ENCODE assay signal across 14 cellular contexts in genomic region chr17:8314797-8315739, GRCh38. TPM values are rescaled to one million over a fixed set of nuclear protein-coding genes. Genes with fewer than 3 reads are reported as not detected.
A peak's percentile ranks its signal among the peaks of the same experiment; 100 is the strongest.
DNase-seq lines count a peak whose midpoint lies in the region; ATAC-seq and TF ChIP-seq lines count a peak whose summit lies in the region.
"Had no signal": no experiment of that assay in that cellular context is flagged by ENCODE, and none has a peak within 500 bp of the region (broad histone marks: within the 10 kb centered on the region; RNA-seq: fewer than 3 reads in every experiment).

No MANE protein-coding gene starts in this region.

- no peak for TF ChIP-seq CTCF in MCF 10A (IDR thresholded peaks at IDR 0.05; ENCODE audit: unreplicated experiment)
- no peak for TF ChIP-seq CTCF in epithelial cell of proximal tubule (conservative IDR thresholded peaks at IDR 0.05; ENCODE audit: low read depth, low read length)
- no peak for TF ChIP-seq CTCF in thyroid gland (IDR thresholded peaks at IDR 0.05)

- peak overlapping the region; percentile 40 for H3K4me2 ChIP-seq in mesenchymal stem cell (ENCODE audit: low read length, poor library complexity, severe bottlenecking)
- H3K4me2 ChIP-seq: PC-9 had no signal

- H3K36me3 ChIP-seq in mesenchymal stem cell (ENCODE audit: control insufficient read depth in 1 of 2, insufficient read depth in 2 of 2, low read depth in 1 of 2, low read length in 2 of 2) (no peaks in the 10 kb centered on the region), thyroid gland (no peaks in the 10 kb centered on the region)

- no peak overlapping the region for H2BK15ac ChIP-seq in mesenchymal stem cell (ENCODE audit: low read depth, poor library complexity, severe bottlenecking)

- peak overlapping the region; percentile 24 for H3K4me3 ChIP-seq in epithelial cell of proximal tubule (ENCODE audit: low read depth, low read length)
- peak overlapping the region in 1 of 2 experiments; percentile 18 for H3K4me3 ChIP-seq in mesenchymal stem cell (ENCODE audit: insufficient read depth in 1 of 2, low read depth in 1 of 2, low read length in 2 of 2)
- no peak overlapping the region for H3K4me3 ChIP-seq in thyroid gland (replicated peaks in 1 of 3)
- H3K4me3 ChIP-seq: PC-9 had no signal

- H3K4me1 ChIP-seq in mesenchymal stem cell (ENCODE audit: control insufficient read depth, insufficient read depth, low read depth, low read length) (peaks cover 11% of the 10 kb centered on the region), thyroid gland (peaks cover 0 to 12% of the 10 kb centered on the region in 2 donors)

- no peak for ATAC-seq in activated naive CD8-positive, alpha-beta T cell treated with anti-CD3 and anti-CD28 coated beads, Interleukin-2, amount 50 U/mL, for 24 hours
- ATAC-seq: activated CD4-positive, CD25-positive, alpha-beta regulatory T cell treated with anti-CD3 and anti-CD28 coated beads, Interleukin-2, amount 50 U/mL, for 24 hours had no signal

- TF ChIP-seq POLR2A in thyroid gland (IDR thresholded peaks at IDR 0.05), result no peak

- WGBS in mesenchymal stem cell, result 7% methylated on average over 24 of the region's 29 CpGs
- 12 to 30% methylated on average over 15 to 17 of the region's 29 CpGs for WGBS in thyroid gland, 2 donors

- CTCF ChIA-PET in MCF 10A (lab: Yijun Ruan, JAX), result interaction anchor here (0.6 to 0.9 kb wide), 2 partner anchors 14 to 228 kb away, joined by 3 to 4 read pairs; no protein-coding TSS in a partner anchor

- in situ Hi-C loops in T47D (cut with HindIII; ENCODE audit: low pct_unique_long_range_greater_than_20kb, low sequenced_read_pairs), result no loop called here

- peaks cover 2% of the 10 kb centered on the region for H3K9me3 Mint-ChIP-seq in MCF 10A (ENCODE audit: unreplicated experiment)
- H3K9me3 Mint-ChIP-seq in activated naive CD8-positive, alpha-beta T cell treated with anti-CD3 and anti-CD28 coated beads, Interleukin-2, amount 50 U/mL, for 24 hours, result no peaks in the 10 kb centered on the region
- H3K9me3 Mint-ChIP-seq: activated naive CD8-positive, alpha-beta T cell treated with anti-CD3 and anti-CD28 coated beads for 36 hours had no signal

- H3K27ac ChIP-seq in mesenchymal stem cell (ENCODE audit: low read length, poor library complexity, severe bottlenecking) (no peak overlapping the region), thyroid gland (no peak overlapping the region)
- H3K27ac ChIP-seq: PC-9 had no signal

- no TSS peak for BruUV-seq in MCF 10A (replicated peaks; lab: Mats Ljungman, UMichigan)

- H3K4ac ChIP-seq in mesenchymal stem cell (ENCODE audit: low read depth in 1 of 2, low read length in 2 of 2), result no peak overlapping the region

- H3K36me3 Mint-ChIP-seq in MCF 10A (ENCODE audit: insufficient read depth, unreplicated experiment), result no peaks in the 10 kb centered on the region
- no peaks in the 10 kb centered on the region for H3K36me3 Mint-ChIP-seq in activated naive CD8-positive, alpha-beta T cell treated with anti-CD3 and anti-CD28 coated beads, Interleukin-2, amount 50 U/mL, for 24 hours (ENCODE audit: low read depth)
- H3K36me3 Mint-ChIP-seq: activated naive CD8-positive, alpha-beta T cell treated with anti-CD3 and anti-CD28 coated beads for 36 hours; naive B cell had no signal

- POLR2A ChIA-PET in MCF 10A (lab: Yijun Ruan, JAX), result interaction anchor here (0.9 kb wide), 1 partner anchor 15 kb away, joined by 4 read pairs; no protein-coding TSS in a partner anchor

- H2AFZ ChIP-seq in mesenchymal stem cell (ENCODE audit: low read depth, low read length), result no peak overlapping the region
- H2AFZ ChIP-seq: PC-9 had no signal

- H2BK5ac ChIP-seq in mesenchymal stem cell (ENCODE audit: low read depth, low read length, poor library complexity, severe bottlenecking), result no peak overlapping the region

- H4K91ac ChIP-seq in mesenchymal stem cell (ENCODE audit: low read length), result no peak overlapping the region

- H3K79me1 ChIP-seq in mesenchymal stem cell (replicated peaks; ENCODE audit: low read length, poor library complexity, severe bottlenecking), result no peaks in the 10 kb centered on the region

- H3K23ac ChIP-seq in mesenchymal stem cell (ENCODE audit: low read length in 2 of 2), result peak overlapping the region in 1 of 2 experiments; percentile 10

- H3K9ac ChIP-seq in mesenchymal stem cell (ENCODE audit: low read length), result no peak overlapping the region

- H2BK120ac ChIP-seq in mesenchymal stem cell (ENCODE audit: low read depth, low read length), result no peak overlapping the region

- intact Hi-C loops in MCF 10A (cut with micrococcal nuclease) (no loop called here), thyroid gland (cut with DNase I) (no loop called here)

- no peak overlapping the region for H2BK12ac ChIP-seq in mesenchymal stem cell (ENCODE audit: low read length in 2 of 2)

- H3K14ac ChIP-seq in mesenchymal stem cell (ENCODE audit: low read length in 2 of 2), result no peak overlapping the region

- peaks cover 56% of the 10 kb centered on the region for H3K27me3 Mint-ChIP-seq in MCF 10A (ENCODE audit: insufficient read depth, unreplicated experiment)
- peaks cover 11% of the 10 kb centered on the region for H3K27me3 Mint-ChIP-seq in activated naive CD8-positive, alpha-beta T cell treated with anti-CD3 and anti-CD28 coated beads, Interleukin-2, amount 50 U/mL, for 24 hours

- H3K18ac ChIP-seq in mesenchymal stem cell (ENCODE audit: low read depth in 1 of 2, low read length in 2 of 2), result no peak overlapping the region

- DNase-seq in T47D (ENCODE audit: low read depth in 1 of 2, low spot score in 1 of 2), result peak; percentile 22 to 55
- no peak for DNase-seq in MCF 10A (ENCODE audit: unreplicated experiment)
- DNase-seq in epithelial cell of proximal tubule (ENCODE audit: low read depth), result no peak
- no peak for DNase-seq in mesenchymal stem cell
- DNase-seq in thyroid gland, result peak; percentile 62 to 64
- DNase-seq in activated naive CD8-positive, alpha-beta T cell treated with anti-CD3 and anti-CD28 coated beads, Interleukin-2, amount 50 U/mL, for 24 hours, result no peak
- DNase-seq in islet precursor cell, result no peak
- DNase-seq in amniotic stem cell (lab: John Stamatoyannopoulos, UW), result no peak
- DNase-seq: activated naive CD8-positive, alpha-beta T cell treated with anti-CD3 and anti-CD28 coated beads for 36 hours; KBM-7; naive B cell; NCI-H510A had no signal

- H3K27me3 ChIP-seq in mesenchymal stem cell (ENCODE audit: control insufficient read depth in 1 of 2, insufficient read depth in 1 of 2, low read length in 2 of 2) (peaks cover 77 to 91% of the 10 kb centered on the region in 2 experiments), thyroid gland (no peaks in the 10 kb centered on the region)

- no peak overlapping the region for H4K8ac ChIP-seq in mesenchymal stem cell (ENCODE audit: low read length)

- H3K9me3 ChIP-seq in mesenchymal stem cell (ENCODE audit: control insufficient read depth, low read length) (no peaks in the 10 kb centered on the region), thyroid gland (no peaks in the 10 kb centered on the region)

- H3K4me1 Mint-ChIP-seq in MCF 10A (ENCODE audit: insufficient read depth, unreplicated experiment), result peaks cover 5% of the 10 kb centered on the region
- H3K4me1 Mint-ChIP-seq in activated naive CD8-positive, alpha-beta T cell treated with anti-CD3 and anti-CD28 coated beads, Interleukin-2, amount 50 U/mL, for 24 hours, result no peaks in the 10 kb centered on the region
- H3K4me1 Mint-ChIP-seq: activated naive CD8-positive, alpha-beta T cell treated with anti-CD3 and anti-CD28 coated beads for 36 hours; naive B cell had no signal

- H3K4me3 Mint-ChIP-seq in MCF 10A (ENCODE audit: unreplicated experiment), result no peak overlapping the region
- H3K4me3 Mint-ChIP-seq in activated naive CD8-positive, alpha-beta T cell treated with anti-CD3 and anti-CD28 coated beads, Interleukin-2, amount 50 U/mL, for 24 hours, result no peak overlapping the region
- H3K4me3 Mint-ChIP-seq: activated naive CD8-positive, alpha-beta T cell treated with anti-CD3 and anti-CD28 coated beads for 36 hours; naive B cell had no signal

- H3K27ac Mint-ChIP-seq in MCF 10A (ENCODE audit: low read depth, unreplicated experiment), result no peak overlapping the region
- H3K27ac Mint-ChIP-seq in activated naive CD8-positive, alpha-beta T cell treated with anti-CD3 and anti-CD28 coated beads, Interleukin-2, amount 50 U/mL, for 24 hours, result no peak overlapping the region
- H3K27ac Mint-ChIP-seq: activated naive CD8-positive, alpha-beta T cell treated with anti-CD3 and anti-CD28 coated beads for 36 hours; naive B cell had no signal

- H2AK5ac ChIP-seq in mesenchymal stem cell (ENCODE audit: low read length, severe bottlenecking), result no peak overlapping the region

RNA-seq across cellular contexts. Expression of gene ARHGEF15, which starts 5.0 kb away (rescaled TPM):
- total RNA-seq in MCF 10A (2022), result not detected in 2 replicates
- 0.06 TPM in 1 of 2 replicates, not detected in the other for total RNA-seq in epithelial cell of proximal tubule
- polyA plus RNA-seq in mesenchymal stem cell (2013, experiment 1 of 2), result not detected
- polyA plus RNA-seq in mesenchymal stem cell (2013, experiment 2 of 2), result not detected
- 1 to 10 TPM; 4.3 to 9.8 (median 6.8) TPM for total RNA-seq in thyroid gland
- total RNA-seq: activated naive CD8-positive, alpha-beta T cell treated with anti-CD3 and anti-CD28 coated beads for 36 hours; PC-9 had no signal

RNA-seq across cellular contexts. Expression of gene SLC25A35, which starts 19.9 kb away (rescaled TPM):
- total RNA-seq in MCF 10A (2022), result 2.2 and 4.0 TPM in 2 replicates
- 0.58 and 3.3 TPM in 2 replicates for total RNA-seq in epithelial cell of proximal tubule
- 5.8 TPM for polyA plus RNA-seq in mesenchymal stem cell (2013, experiment 1 of 2)
- 6.1 TPM for polyA plus RNA-seq in mesenchymal stem cell (2013, experiment 2 of 2)
- total RNA-seq in thyroid gland, result 10 to 100 TPM in 1 of 4 donors, 1 to 10 TPM in 3; 2.9 to 12.7 (median 5.9) TPM

RNA-seq across cellular contexts. Expression of gene ODF4, which starts 24.6 kb away (rescaled TPM):
- total RNA-seq in MCF 10A (2022), result not detected in 2 replicates
- not detected in 2 replicates for total RNA-seq in epithelial cell of proximal tubule
- not detected for polyA plus RNA-seq in mesenchymal stem cell (2013, experiment 1 of 2)
- not detected for polyA plus RNA-seq in mesenchymal stem cell (2013, experiment 2 of 2)
- total RNA-seq in thyroid gland, result not detected
- total RNA-seq: activated naive CD8-positive, alpha-beta T cell treated with anti-CD3 and anti-CD28 coated beads for 36 hours; PC-9 had no signal

RNA-seq across cellular contexts. Expression of gene RANGRF, which starts 26.6 kb away (rescaled TPM):
- total RNA-seq in MCF 10A (2022) (38.6 and 41.8 TPM in 2 replicates), epithelial cell of proximal tubule (36.5 and 37.8 TPM in 2 replicates), thyroid gland (10 to 100 TPM; 18.9 to 30.2 (median 22.4) TPM)
- 44.4 TPM for polyA plus RNA-seq in mesenchymal stem cell (2013, experiment 1 of 2)
- polyA plus RNA-seq in mesenchymal stem cell (2013, experiment 2 of 2), result 45.9 TPM

Comparison
In these comparisons a context has a peak if more than half of its experiments do, and no peak if none do; other contexts are left out.
1. DNase-seq: peak in T47D (2 of 2) and thyroid gland (2 of 2); none in MCF 10A (single experiment), epithelial cell of proximal tubule (single experiment), mesenchymal stem cell (single experiment), activated naive CD8-positive, alpha-beta T cell treated with anti-CD3 and anti-CD28 coated beads, Interleukin-2, amount 50 U/mL, for 24 hours (single experiment), islet precursor cell (single experiment) and amniotic stem cell (single experiment).